23 cellular contexts compared by ENCODE assay signal in the genomic region with DNA sequence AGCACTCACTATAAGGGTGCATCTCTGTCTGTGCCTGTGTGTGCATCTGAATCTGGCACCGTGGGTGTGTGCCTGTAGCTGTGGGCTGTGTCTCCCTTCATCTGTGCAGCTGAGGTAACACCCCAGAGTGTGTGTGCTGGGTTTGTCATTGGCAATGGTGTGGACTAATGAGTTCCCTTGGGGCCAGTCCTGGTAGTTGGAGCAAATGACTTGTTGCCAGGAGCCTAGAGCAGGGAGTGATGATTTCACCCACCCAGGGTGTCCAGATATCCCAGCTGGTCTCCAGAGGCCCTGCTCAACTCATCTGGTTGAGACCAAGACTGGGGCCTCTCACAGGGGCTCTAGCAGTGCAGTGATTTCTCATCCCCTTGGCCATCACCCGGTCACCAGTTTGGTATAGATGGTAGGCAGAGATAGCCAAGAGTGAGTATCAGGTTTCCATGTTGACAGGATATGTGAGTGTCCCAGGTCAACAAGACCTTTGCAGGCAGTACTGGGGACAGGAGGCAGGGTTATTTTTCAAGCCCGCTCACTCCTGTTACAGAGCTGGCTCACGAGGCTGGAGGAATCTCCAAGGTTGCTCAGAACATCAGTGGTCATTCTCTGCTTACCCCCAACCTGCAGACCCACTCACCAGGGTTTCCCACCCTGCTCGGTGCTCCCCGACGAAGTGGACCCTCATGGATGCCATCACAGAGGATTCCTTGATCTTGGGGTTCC. TPM values are rescaled to one million over a fixed set of nuclear protein-coding genes. Genes with fewer than 3 reads are reported as not detected.
DNase-seq lines count a peak whose midpoint lies in the region; ATAC-seq and TF ChIP-seq lines count a peak whose summit lies in the region.
"Had no signal": no experiment of that assay in that cellular context is flagged by ENCODE, and none has a peak within 500 bp of the region (broad histone marks: within the 10 kb centered on the region; RNA-seq: fewer than 3 reads in every experiment).

No MANE protein-coding gene starts in this region.

- intact Hi-C loops in CD14-positive monocyte (cut with micrococcal nuclease): no loop called here
- intact Hi-C loops in posterior vena cava (cut with DNase I): no loop called here

- no peak overlapping the region for H3K27ac ChIP-seq in HEK293 (ENCODE audit: extremely low read depth, low read depth, low read length)
- H3K27ac ChIP-seq: adrenal gland, cardiac muscle cell, gastroesophageal sphincter, left lung, neural progenitor cell had no signal

- H3K9me3 ChIP-seq in HEK293 (ENCODE audit: control insufficient read depth, insufficient read depth, low read depth, low read length): no peaks in the 10 kb centered on the region
- H3K9me3 ChIP-seq: adrenal gland, gastroesophageal sphincter, left lung, mucosa of descending colon had no signal

- H3K36me3 ChIP-seq in HEK293 (ENCODE audit: control insufficient read depth in 2 of 2, insufficient read depth in 1 of 2, low read length in 2 of 2): no peaks in the 10 kb centered on the region
- H3K36me3 ChIP-seq: adrenal gland, cardiac muscle cell, gastroesophageal sphincter, left lung, neural progenitor cell had no signal

- H3K4me1 ChIP-seq in HEK293 (ENCODE audit: control insufficient read depth, insufficient read depth, low read length): peaks cover 3% of the 10 kb centered on the region

- peaks cover 0 to 11% (median 7%) of the 10 kb centered on the region in 3 donors for H3K27me3 Mint-ChIP-seq in CD14-positive monocyte (ENCODE audit: low read depth in 3 of 3)
- H3K27me3 Mint-ChIP-seq in stimulated activated naive CD8-positive, alpha-beta T cell treated with anti-CD3 and anti-CD28 coated beads, Interleukin-15, amount 100 ng/mL, for 72 hours: peaks cover 1% of the 10 kb centered on the region

- POLR2A ChIA-PET in HEK293 (lab: Yijun Ruan, JAX): no interaction called here

- H3K4me1 Mint-ChIP-seq in CD14-positive monocyte: peaks cover 23% of the 10 kb centered on the region
- peaks cover 18% of the 10 kb centered on the region for H3K4me1 Mint-ChIP-seq in stimulated activated naive CD8-positive, alpha-beta T cell treated with anti-CD3 and anti-CD28 coated beads, Interleukin-15, amount 100 ng/mL, for 72 hours

- H3K9me3 Mint-ChIP-seq in CD14-positive monocyte: no peaks in the 10 kb centered on the region
- no peaks in the 10 kb centered on the region for H3K9me3 Mint-ChIP-seq in stimulated activated naive CD8-positive, alpha-beta T cell treated with anti-CD3 and anti-CD28 coated beads, Interleukin-15, amount 100 ng/mL, for 72 hours
- H3K9me3 Mint-ChIP-seq: GM23338; neural progenitor cell; stimulated activated naive B cell treated with anti-CD40 and anti-IgM and Interleukin-4, amounts not matched to agents 10 μg/mL and 1 μg/mL and 100 μg/mL, for 72 hours had no signal

- ATAC-seq in HG03469 (IDR thresholded peaks at IDR 0.05; ENCODE audit: unreplicated experiment): no peak
- ATAC-seq in stimulated activated naive CD8-positive, alpha-beta T cell treated with anti-CD3 and anti-CD28 coated beads, Interleukin-15, amount 100 ng/mL, for 72 hours: no peak
- ATAC-seq: activated CD8-positive, alpha-beta memory T cell treated with anti-CD3 and anti-CD28 coated beads, Interleukin-2, amount 10 ng/mL, durations not matched to agents 7 days and 5 days; gastroesophageal sphincter; GM23338; left lung; mucosa of descending colon; stimulated activated naive B cell treated with anti-CD40 and anti-IgM and Interleukin-4, amounts not matched to agents 10 μg/mL and 1 μg/mL and 100 μg/mL, for 72 hours had no signal

- H3K4me3 Mint-ChIP-seq in CD14-positive monocyte: no peak overlapping the region
- no peak overlapping the region for H3K4me3 Mint-ChIP-seq in stimulated activated naive CD8-positive, alpha-beta T cell treated with anti-CD3 and anti-CD28 coated beads, Interleukin-15, amount 100 ng/mL, for 72 hours
- H3K4me3 Mint-ChIP-seq: activated CD8-positive, alpha-beta memory T cell treated with anti-CD3 and anti-CD28 coated beads, Interleukin-2, amount 10 ng/mL, durations not matched to agents 7 days and 5 days; GM23338; neural progenitor cell; stimulated activated naive B cell treated with anti-CD40 and anti-IgM and Interleukin-4, amounts not matched to agents 10 μg/mL and 1 μg/mL and 100 μg/mL, for 72 hours had no signal

- no peak overlapping the region for H3K4me3 ChIP-seq in HEK293 (ENCODE audit: low read depth, low read length)
- H3K4me3 ChIP-seq: adrenal gland, cardiac muscle cell, gastroesophageal sphincter, GM23338, left lung, mucosa of descending colon, neural progenitor cell had no signal

- peak; percentile 37 for DNase-seq in CD14-positive monocyte (ENCODE audit: low spot score)
- DNase-seq in SHP77 (lab: John Stamatoyannopoulos, UW): peak; percentile 61 to 63
- DNase-seq in posterior vena cava (ENCODE audit: low spot score): peak; percentile 56
- no peak for DNase-seq in NCI-H1436 (lab: John Stamatoyannopoulos, UW)
- DNase-seq in stimulated activated naive CD8-positive, alpha-beta T cell treated with anti-CD3 and anti-CD28 coated beads, Interleukin-15, amount 100 ng/mL, for 72 hours: no peak
- DNase-seq: activated CD4-positive, CD25-positive, alpha-beta regulatory T cell treated with anti-CD3 and anti-CD28 coated beads, Interleukin-2, amount 50 U/mL, for 72 hours; activated CD8-positive, alpha-beta memory T cell treated with anti-CD3 and anti-CD28 coated beads, Interleukin-2, amount 10 ng/mL, durations not matched to agents 7 days and 5 days; activated effector memory CD4-positive, alpha-beta T cell treated with Interleukin-2 at 50 U/mL for 16 hours; adrenal gland; Calu3; erythroblast; left lung; mucosa of descending colon; NCI-H2081 treated with DMSO at 0.1 percent for 48 hours; NCI-H526 treated with DMSO at 0.1 percent for 48 hours; stimulated activated CD4-positive, alpha-beta T cell treated with anti-CD3 and anti-CD28 coated beads, Interleukin-15, amount 100 ng/mL, for 24 hours; stimulated activated naive B cell treated with anti-CD40 and anti-IgM and Interleukin-4, amounts not matched to agents 10 μg/mL and 1 μg/mL and 100 μg/mL, for 72 hours had no signal

- CTCF ChIA-PET in HEK293 (lab: Yijun Ruan, JAX): interaction anchor here (0.5 to 1.2 kb wide), 7 partner anchors 9 to 384 kb away, joined by 3 read pairs; no protein-coding TSS in a partner anchor

- H3K36me3 Mint-ChIP-seq in CD14-positive monocyte: no peaks in the 10 kb centered on the region
- H3K36me3 Mint-ChIP-seq: activated CD8-positive, alpha-beta memory T cell treated with anti-CD3 and anti-CD28 coated beads, Interleukin-2, amount 10 ng/mL, durations not matched to agents 7 days and 5 days; neural progenitor cell; stimulated activated naive B cell treated with anti-CD40 and anti-IgM and Interleukin-4, amounts not matched to agents 10 μg/mL and 1 μg/mL and 100 μg/mL, for 72 hours had no signal

- no peak overlapping the region for H3K27ac Mint-ChIP-seq in CD14-positive monocyte
- H3K27ac Mint-ChIP-seq in stimulated activated naive CD8-positive, alpha-beta T cell treated with anti-CD3 and anti-CD28 coated beads, Interleukin-15, amount 100 ng/mL, for 72 hours: no peak overlapping the region
- H3K27ac Mint-ChIP-seq: activated CD8-positive, alpha-beta memory T cell treated with anti-CD3 and anti-CD28 coated beads, Interleukin-2, amount 10 ng/mL, durations not matched to agents 7 days and 5 days; GM23338; neural progenitor cell; stimulated activated naive B cell treated with anti-CD40 and anti-IgM and Interleukin-4, amounts not matched to agents 10 μg/mL and 1 μg/mL and 100 μg/mL, for 72 hours had no signal

- TF ChIP-seq CTCF in CD14-positive monocyte (IDR thresholded peaks at IDR 0.05) (no peak), HEK293 (tag by site-specific recombination; IDR thresholded peaks at IDR 0.05) (no peak)

TF ChIP-seq in HEK293, 187 proteins besides CTCF, POLR2A, EP300 and RAD21 (continues in another document):
- TF ChIP-seq ZBTB20 (tag by site-specific recombination; IDR thresholded peaks at IDR 0.05): no peak
- TF ChIP-seq ZNF239 (tag by site-specific recombination; IDR thresholded peaks at IDR 0.05): no peak
- no peak for TF ChIP-seq GLI2 (tag by site-specific recombination; IDR thresholded peaks at IDR 0.05; ENCODE audit: borderline replicate concordance, low read depth)
- TF ChIP-seq ZIC2 (tag by site-specific recombination; IDR thresholded peaks at IDR 0.05): peak; percentile 85
- TF ChIP-seq SP2 (tag by site-specific recombination; IDR thresholded peaks at IDR 0.05): 0 out of 2 replicates have a peak, but pooled peaks have one; percentile 17
- TF ChIP-seq ZBTB48 (tag by site-specific recombination; IDR thresholded peaks at IDR 0.05): 0 out of 2 replicates have a peak, but pooled peaks have one; percentile 31
- no peak for TF ChIP-seq ZFP41 (tag by site-specific recombination; IDR thresholded peaks at IDR 0.05; ENCODE audit: borderline replicate concordance)
- TF ChIP-seq ZNF776 (tag by site-specific recombination; IDR thresholded peaks at IDR 0.05; ENCODE audit: borderline replicate concordance): no peak
- no peak for TF ChIP-seq ZBTB1 (tag by site-specific recombination; IDR thresholded peaks at IDR 0.05)
- TF ChIP-seq ZFHX2 (tag by site-specific recombination; conservative IDR thresholded peaks at IDR 0.05): peak; percentile 82
- TF ChIP-seq ZNF629 (tag by site-specific recombination; IDR thresholded peaks at IDR 0.05): 0 out of 2 replicates have a peak, but pooled peaks have one; percentile 36
- TF ChIP-seq KLF1 (tag by site-specific recombination; IDR thresholded peaks at IDR 0.05): peak; percentile 60
- peak; percentile 45; the same call in 1 of the 2 replicates for TF ChIP-seq GLIS2 (tag by site-specific recombination; IDR thresholded peaks at IDR 0.05)
- TF ChIP-seq ZNF600 (tag by site-specific recombination; IDR thresholded peaks at IDR 0.05): peak; percentile 57; the same call in 1 of the 2 replicates
- no peak for TF ChIP-seq KLF16 (tag by site-specific recombination; IDR thresholded peaks at IDR 0.05)
- peak; percentile 40 for TF ChIP-seq OSR2 (tag by site-specific recombination; IDR thresholded peaks at IDR 0.05)
- no peak for TF ChIP-seq ZFP37 (tag by site-specific recombination; IDR thresholded peaks at IDR 0.05)
- no peak for TF ChIP-seq ZNF792 (tag by site-specific recombination; IDR thresholded peaks at IDR 0.05)
- TF ChIP-seq ZNF169 (tag by site-specific recombination; IDR thresholded peaks at IDR 0.05): no peak
- TF ChIP-seq IKZF3 (tag by site-specific recombination; IDR thresholded peaks at IDR 0.05): 0 out of 2 replicates have a peak, but pooled peaks have one; percentile 31
- peak; percentile 44; the same call in 1 of the 2 replicates for TF ChIP-seq ZNF366 (tag by site-specific recombination; conservative IDR thresholded peaks at IDR 0.05)

RNA-seq across cellular contexts. Expression of a gene that starts 4.1 kb away (rescaled TPM):
- 1 to 10 TPM; 2.9 to 3.5 TPM for polyA plus RNA-seq in CD14-positive monocyte
- 10 to 100 TPM; 12.9 to 15.3 TPM for total RNA-seq in posterior vena cava

RNA-seq across cellular contexts. Expression of a gene that starts 55.9 kb away (rescaled TPM):
- 10 to 100 TPM in 1 of 2 donors, 1 to 10 TPM in 1; 7.9 to 13.0 TPM for polyA plus RNA-seq in CD14-positive monocyte
- 1 to 10 TPM; 2.2 to 2.5 TPM for total RNA-seq in posterior vena cava

Comparison
In these comparisons a context has a peak if more than half of its experiments do, and no peak if none do; other contexts are left out.
1. DNase-seq: peak in CD14-positive monocyte (single experiment), SHP77 (2 of 2) and posterior vena cava (single experiment); none in NCI-H1436 (single experiment) and stimulated activated naive CD8-positive, alpha-beta T cell treated with anti-CD3 and anti-CD28 coated beads, Interleukin-15, amount 100 ng/mL, for 72 hours (0 of 2).